In the genomic region with DNA sequence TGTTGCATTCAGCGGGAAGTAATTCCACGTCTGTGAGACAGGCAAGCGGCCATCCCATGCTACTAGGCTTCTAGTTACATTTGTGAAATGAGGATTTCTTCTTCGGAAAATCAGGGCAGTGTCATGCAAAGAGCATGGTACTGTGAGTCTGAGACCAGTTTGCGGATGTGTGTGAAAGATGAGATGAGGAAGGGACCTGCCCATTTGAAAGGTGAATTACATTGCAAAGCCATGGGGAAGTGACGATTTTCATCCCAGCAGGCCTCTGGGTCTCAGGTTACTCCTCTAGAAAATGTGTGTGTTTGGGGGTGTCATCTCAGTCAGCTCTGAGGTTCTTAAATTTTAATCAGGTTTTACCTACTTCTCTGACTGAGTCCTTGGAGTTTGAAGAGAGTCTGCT, we compare ENCODE assay signal across 19 cellular contexts. TPM values are rescaled to one million over a fixed set of nuclear protein-coding genes. Genes with fewer than 3 reads are reported as not detected.
DNase-seq lines count a peak whose midpoint lies in the region; ATAC-seq and TF ChIP-seq lines count a peak whose summit lies in the region.
"Had no signal": no experiment of that assay in that cellular context is flagged by ENCODE, and none has a peak within 500 bp of the region (broad histone marks: within the 10 kb centered on the region; RNA-seq: fewer than 3 reads in every experiment).

No MANE protein-coding gene starts in this region.

- TF ChIP-seq CTCF in endothelial cell (IDR thresholded peaks at IDR 0.05; ENCODE audit: unreplicated experiment) = no peak

- H3K9ac ChIP-seq in mesendoderm (ENCODE audit: low read length) = no peak overlapping the region

- no peak overlapping the region for H4K8ac ChIP-seq in mesendoderm (ENCODE audit: low read depth, low read length)

- no peaks in the 10 kb centered on the region for H3K9me3 Mint-ChIP-seq in activated T-cell treated with anti-CD3 and anti-CD28 coated beads, Interleukin-2, amount 50 U/mL, for 24 hours
- H3K9me3 Mint-ChIP-seq in endothelial cell (ENCODE audit: unreplicated experiment) = no peaks in the 10 kb centered on the region

- H3K4me1 ChIP-seq in mesendoderm (ENCODE audit: control insufficient read depth, low read depth, low read length) = peaks cover 26% of the 10 kb centered on the region

- no peak overlapping the region for H3K4me3 Mint-ChIP-seq in activated T-cell treated with anti-CD3 and anti-CD28 coated beads, Interleukin-2, amount 50 U/mL, for 24 hours
- H3K4me3 Mint-ChIP-seq in endothelial cell (ENCODE audit: unreplicated experiment) = peak overlapping the region; percentile 7
- H3K4me3 Mint-ChIP-seq: CD14-positive monocyte had no signal

- no peak overlapping the region for H3K27ac ChIP-seq in mesendoderm (ENCODE audit: low read depth, low read length)

- peaks cover 96% of the 10 kb centered on the region for H3K36me3 Mint-ChIP-seq in activated T-cell treated with anti-CD3 and anti-CD28 coated beads, Interleukin-2, amount 50 U/mL, for 24 hours (ENCODE audit: low read depth)
- peaks cover 24% of the 10 kb centered on the region for H3K36me3 Mint-ChIP-seq in endothelial cell (ENCODE audit: low read depth, unreplicated experiment)

- peak overlapping the region; percentile 3 for H3K27ac Mint-ChIP-seq in activated T-cell treated with anti-CD3 and anti-CD28 coated beads, Interleukin-2, amount 50 U/mL, for 24 hours
- no peak overlapping the region for H3K27ac Mint-ChIP-seq in endothelial cell (ENCODE audit: unreplicated experiment)

- no peaks in the 10 kb centered on the region for H3K27me3 Mint-ChIP-seq in activated T-cell treated with anti-CD3 and anti-CD28 coated beads, Interleukin-2, amount 50 U/mL, for 24 hours
- peaks cover 3% of the 10 kb centered on the region for H3K27me3 Mint-ChIP-seq in endothelial cell (ENCODE audit: unreplicated experiment)

- H2AK5ac ChIP-seq in mesendoderm (ENCODE audit: low read length) = no peak overlapping the region

- H3K56ac ChIP-seq in mesendoderm (ENCODE audit: low read length) = no peak overlapping the region

- H3K23ac ChIP-seq in mesendoderm (ENCODE audit: low read length) = peak overlapping the region; percentile 53

- no peak overlapping the region for H3K18ac ChIP-seq in mesendoderm (ENCODE audit: low read length)

- no peak overlapping the region for H3K4ac ChIP-seq in mesendoderm (ENCODE audit: low read depth, low read length)

- no peak overlapping the region for H2BK15ac ChIP-seq in mesendoderm (replicated peaks; ENCODE audit: low read depth)

- H3K4me1 Mint-ChIP-seq in activated T-cell treated with anti-CD3 and anti-CD28 coated beads, Interleukin-2, amount 50 U/mL, for 24 hours (ENCODE audit: low read depth) = peaks cover 74% of the 10 kb centered on the region
- H3K4me1 Mint-ChIP-seq in endothelial cell (ENCODE audit: unreplicated experiment) = peaks cover 18% of the 10 kb centered on the region

- H4K5ac ChIP-seq in mesendoderm (ENCODE audit: low read length) = no peak overlapping the region

- DNase-seq in activated T-cell treated with anti-CD3 and anti-CD28 coated beads, Interleukin-2, amount 50 U/mL, for 24 hours = no peak
- no peak for DNase-seq in activated T-cell treated with anti-CD3 and anti-CD28 coated beads for 4 hours
- DNase-seq in endothelial cell (ENCODE audit: low spot score) = no peak
- DNase-seq in mesendoderm = no peak
- DNase-seq in NCI-H1436 (lab: John Stamatoyannopoulos, UW) = no peak
- DNase-seq in NCI-H510A treated with DMSO at 0.1 percent for 48 hours (lab: John Stamatoyannopoulos, UW) = no peak
- DNase-seq: 8988T, DMS79 treated with DMSO at 0.1 percent for 48 hours, KBM-7, NCI-H1105 treated with DMSO at 0.1 percent for 48 hours, NCI-H1694 treated with DMSO at 0.1 percent for 48 hours, NCI-H2107, NCI-H524, NCI-H82, OCI-M1, SHP77 had no signal

- peaks cover 63% of the 10 kb centered on the region for H3K79me1 ChIP-seq in mesendoderm (ENCODE audit: low read length)

- ATAC-seq in GM18867 (IDR thresholded peaks at IDR 0.05; ENCODE audit: unreplicated experiment) = no peak
- ATAC-seq in HG03565 (IDR thresholded peaks at IDR 0.05; ENCODE audit: unreplicated experiment) = no peak

- H3K27me3 ChIP-seq in mesendoderm (ENCODE audit: insufficient read depth, low read length, poor library complexity) = no peaks in the 10 kb centered on the region

- peaks cover 9% of the 10 kb centered on the region for H3K36me3 ChIP-seq in mesendoderm (ENCODE audit: control insufficient read depth, insufficient read depth, low read length)

- WGBS in mesendoderm (ENCODE audit: extremely low coverage, insufficient coverage, low lambda C conversion rate) = no CpG with 5 or more reads among the region's 6 CpGs

- H2BK5ac ChIP-seq in mesendoderm (ENCODE audit: low read length) = no peak overlapping the region

- no peak overlapping the region for H3K4me3 ChIP-seq in mesendoderm (ENCODE audit: low read length)

- H3K4me2 ChIP-seq in mesendoderm (ENCODE audit: low read length) = no peak overlapping the region

- no peak overlapping the region for H2BK120ac ChIP-seq in mesendoderm (ENCODE audit: low read depth, low read length)

- peaks cover 87% of the 10 kb centered on the region for H3K79me2 ChIP-seq in mesendoderm (ENCODE audit: control insufficient read depth, insufficient read depth, low read length)

RNA-seq across cellular contexts. Expression of a gene that starts 16.1 kb away (rescaled TPM):
- 80.8 TPM for total RNA-seq in endothelial cell (ENCODE audit: unreplicated experiment)
- polyA plus RNA-seq in mesendoderm (2013, experiment 1 of 2) = 56.3 TPM
- polyA plus RNA-seq in mesendoderm (2013, experiment 2 of 2) = 55.9 TPM
